Comparison of ENCODE assay signal across 1 cellular context in genomic region chr9:35646583-35647265, GRCh38.
TF ChIP-seq lines count a peak whose summit lies in the region.

No MANE protein-coding gene starts in this region.

TF ChIP-seq in HEK293, 187 proteins besides CTCF, POLR2A, EP300 and RAD21 (continued from another document):
- TF ChIP-seq HIC1 (tag by site-specific recombination; IDR thresholded peaks at IDR 0.05) (peak; percentile 73; the same call in 1 of the 2 replicates), ZSCAN30 (tag by site-specific recombination; IDR thresholded peaks at IDR 0.05) (no peak), ZIC2 (tag by site-specific recombination; IDR thresholded peaks at IDR 0.05) (no peak), ZNF48 (tag by site-specific recombination; IDR thresholded peaks at IDR 0.05) (no peak), ZNF341 (tag by site-specific recombination; IDR thresholded peaks at IDR 0.05; ENCODE audit: low read depth) (no peak), ZNF148 (tag by site-specific recombination; IDR thresholded peaks at IDR 0.05; ENCODE audit: borderline replicate concordance) (no peak), ZNF785 (tag by site-specific recombination; IDR thresholded peaks at IDR 0.05) (no peak), ZFP41 (tag by site-specific recombination; IDR thresholded peaks at IDR 0.05; ENCODE audit: borderline replicate concordance) (no peak), ZNF324 (tag by site-specific recombination; IDR thresholded peaks at IDR 0.05) (no peak), ZNF629 (tag by site-specific recombination; IDR thresholded peaks at IDR 0.05) (peak; percentile 54), KLF10 (tag by site-specific recombination; IDR thresholded peaks at IDR 0.05) (no peak), ZNF19 (tag by site-specific recombination; IDR thresholded peaks at IDR 0.05; ENCODE audit: low read depth) (no peak), PRDM4 (tag by site-specific recombination; IDR thresholded peaks at IDR 0.05) (no peak), ZNF335 (tag by site-specific recombination; conservative IDR thresholded peaks at IDR 0.05) (peak; percentile 89), ZNF768 (tag by site-specific recombination; IDR thresholded peaks at IDR 0.05) (no peak), REPIN1 (tag by site-specific recombination; IDR thresholded peaks at IDR 0.05; ENCODE audit: low read depth) (0 out of 2 replicates have a peak, but pooled peaks have one; percentile 25), ZFP3 (tag by site-specific recombination; IDR thresholded peaks at IDR 0.05; ENCODE audit: low read depth) (no peak), ZEB2 (tag by site-specific recombination; IDR thresholded peaks at IDR 0.05) (0 out of 2 replicates have a peak, but pooled peaks have one; percentile 52), ZXDB (tag by site-specific recombination; IDR thresholded peaks at IDR 0.05) (peak; percentile 80), ZSCAN4 (tag by site-specific recombination; IDR thresholded peaks at IDR 0.05) (no peak), MZF1 (tag by site-specific recombination; IDR thresholded peaks at IDR 0.05; ENCODE audit: borderline replicate concordance) (no peak), ZNF585B (tag by site-specific recombination; IDR thresholded peaks at IDR 0.05) (no peak), ZSCAN18 (tag by site-specific recombination; IDR thresholded peaks at IDR 0.05) (no peak), ZNF280C (tag by site-specific recombination; IDR thresholded peaks at IDR 0.05) (no peak), ZNF658 (tag by site-specific recombination; IDR thresholded peaks at IDR 0.05) (no peak), ZNF549 (tag by site-specific recombination; IDR thresholded peaks at IDR 0.05) (no peak), YY2 (tag by site-specific recombination; IDR thresholded peaks at IDR 0.05) (no peak), TRIM28 (IDR thresholded peaks at IDR 0.05; ENCODE audit: borderline replicate concordance, low read length) (no peak), ZNF391 (tag by site-specific recombination; IDR thresholded peaks at IDR 0.05; ENCODE audit: borderline replicate concordance, low read depth) (no peak), KLF16 (tag by site-specific recombination; IDR thresholded peaks at IDR 0.05) (0 out of 2 replicates have a peak, but pooled peaks have one; percentile 42), ZNF16 (tag by site-specific recombination; IDR thresholded peaks at IDR 0.05; ENCODE audit: low read depth) (no peak), ZBTB11 (tag by site-specific recombination; conservative IDR thresholded peaks at IDR 0.05; ENCODE audit: low read depth) (peak; percentile 96), PRDM1 (tag by site-specific recombination; IDR thresholded peaks at IDR 0.05) (no peak), ZBTB48 (tag by site-specific recombination; IDR thresholded peaks at IDR 0.05) (peak; percentile 82), ZNF488 (tag by site-specific recombination; IDR thresholded peaks at IDR 0.05) (no peak), GFI1B (tag by site-specific recombination; IDR thresholded peaks at IDR 0.05) (no peak), MEIS1 (CRISPR knock-in tag; IDR thresholded peaks at IDR 0.05; ENCODE audit: borderline replicate concordance) (no peak), ZNF624 (tag by site-specific recombination; IDR thresholded peaks at IDR 0.05) (no peak), ZNF561 (tag by site-specific recombination; IDR thresholded peaks at IDR 0.05; ENCODE audit: borderline replicate concordance) (no peak; the same call in 1 of the 2 replicates), ZNF10 (tag by site-specific recombination; IDR thresholded peaks at IDR 0.05) (peak; percentile 89), ZNF211 (tag by site-specific recombination; IDR thresholded peaks at IDR 0.05; ENCODE audit: low read depth) (no peak), ZNF214 (tag by site-specific recombination; IDR thresholded peaks at IDR 0.05; ENCODE audit: borderline replicate concordance) (no peak)
